ENCODE assay signal across 28 cellular contexts in the genomic region with DNA sequence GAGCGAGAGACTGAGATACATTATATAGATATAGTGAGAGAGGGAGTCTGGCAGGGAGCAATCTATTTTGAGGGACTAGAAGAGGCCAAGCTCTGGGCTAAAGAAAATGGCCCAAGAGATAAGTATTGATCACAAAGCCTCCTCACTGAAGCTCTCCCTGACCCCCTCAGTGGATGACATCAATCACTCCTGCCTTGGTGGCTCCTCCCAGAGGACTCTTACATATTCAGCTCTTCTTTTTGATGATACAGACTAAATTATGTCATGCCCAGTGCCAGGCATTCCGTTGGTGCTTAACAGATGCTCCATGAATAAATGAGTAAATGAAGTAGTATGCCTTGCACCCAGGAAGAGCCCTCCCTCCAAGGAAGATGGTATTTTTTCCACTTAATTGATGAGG.
"Had no signal": no experiment of that assay in that cellular context is flagged by ENCODE, and none has a peak within 500 bp of the region (broad histone marks: within the 10 kb centered on the region; RNA-seq: fewer than 3 reads in every experiment).

No MANE protein-coding gene starts in this region.

- H3K9me3 Mint-ChIP-seq: activated CD8-positive, alpha-beta T cell treated with anti-CD3 and anti-CD28 coated beads for 36 hours; activated naive CD4-positive, alpha-beta T cell treated with anti-CD3 and anti-CD28 coated beads for 36 hours; activated naive CD8-positive, alpha-beta T cell treated with anti-CD3 and anti-CD28 coated beads, Interleukin-2, amount 50 U/mL, for 24 hours; activated T-cell treated with anti-CD3 and anti-CD28 coated beads, Interleukin-2, amount 50 U/mL, for 24 hours; activated T-helper 2 cell treated with anti-CD3 and anti-CD28 coated beads, Interferon-gamma antibody, Interleukin-2, Interleukin-4, amounts not matched to agents 10 μg/mL and 5 μg/mL and 100 μg/mL, durations not matched to agents 14 hours and 24 hours and 36 hours had no signal

- H3K36me3 Mint-ChIP-seq: activated naive CD8-positive, alpha-beta T cell; brain had no signal

- H3K27ac ChIP-seq: KMS-11 had no signal

- H3K27ac Mint-ChIP-seq: activated CD4-positive, alpha-beta T cell treated with anti-CD3 and anti-CD28 coated beads, Interleukin-2, amount 10 ng/mL, durations not matched to agents 24 days and 14 days; activated CD8-positive, alpha-beta T cell treated with anti-CD3 and anti-CD28 coated beads for 36 hours; activated naive CD4-positive, alpha-beta T cell treated with anti-CD3 and anti-CD28 coated beads for 36 hours; activated naive CD8-positive, alpha-beta T cell; activated naive CD8-positive, alpha-beta T cell treated with anti-CD3 and anti-CD28 coated beads, Interleukin-2, amount 50 U/mL, for 24 hours; activated T-cell treated with anti-CD3 and anti-CD28 coated beads, Interleukin-2, amount 50 U/mL, for 24 hours; activated T-helper 2 cell treated with anti-CD3 and anti-CD28 coated beads, Interferon-gamma antibody, Interleukin-2, Interleukin-4, amounts not matched to agents 10 μg/mL and 5 μg/mL and 100 μg/mL, durations not matched to agents 14 hours and 24 hours and 36 hours had no signal

- FAIRE-seq: bronchial epithelial cell had no signal

- H3K4me3 Mint-ChIP-seq: activated CD4-positive, alpha-beta T cell treated with anti-CD3 and anti-CD28 coated beads, Interleukin-2, amount 10 ng/mL, durations not matched to agents 24 days and 14 days; activated CD8-positive, alpha-beta T cell treated with anti-CD3 and anti-CD28 coated beads for 36 hours; activated naive CD4-positive, alpha-beta T cell treated with anti-CD3 and anti-CD28 coated beads for 36 hours; activated naive CD8-positive, alpha-beta T cell; activated naive CD8-positive, alpha-beta T cell treated with anti-CD3 and anti-CD28 coated beads, Interleukin-2, amount 50 U/mL, for 24 hours; activated T-cell treated with anti-CD3 and anti-CD28 coated beads, Interleukin-2, amount 50 U/mL, for 24 hours had no signal

- DNase-seq: activated CD4-positive, alpha-beta T cell treated with anti-CD3 and anti-CD28 coated beads, Interleukin-2, amount 10 ng/mL, durations not matched to agents 24 days and 14 days; activated CD4-positive, alpha-beta T cell treated with anti-CD3 and anti-CD28 coated beads, Interleukin-2, amount 50 U/mL, for 4 hours; activated CD8-positive, alpha-beta T cell treated with anti-CD3 and anti-CD28 coated beads for 36 hours; activated gamma-delta T cell treated with Interleukin-2 at 50 U/mL for 16 hours; activated naive CD4-positive, alpha-beta T cell treated with anti-CD3 and anti-CD28 coated beads for 36 hours; activated naive CD8-positive, alpha-beta T cell treated with anti-CD3 and anti-CD28 coated beads, Interleukin-2, amount 50 U/mL, for 24 hours; activated T-cell treated with anti-CD3 and anti-CD28 coated beads, Interleukin-2, amount 50 U/mL, for 24 hours; anterior cingulate cortex; caudate nucleus; cerebellar nuclear complex; MM.1S; NCI-H1105; NCI-H1417 treated with DMSO at 0.1 percent for 48 hours; NCI-H1694; NCI-H1930; NCI-H2081 treated with DMSO at 0.1 percent for 48 hours; NCI-H226; NCI-H524 treated with DMSO at 0.1 percent for 48 hours; NCI-H748 treated with DMSO at 0.1 percent for 48 hours; Right ventricle myocardium superior; SW 1271; T-helper 1 cell; T1000 had no signal

- ATAC-seq: activated CD8-positive, alpha-beta T cell treated with anti-CD3 and anti-CD28 coated beads for 36 hours; activated naive CD8-positive, alpha-beta T cell treated with anti-CD3 and anti-CD28 coated beads, Interleukin-2, amount 50 U/mL, for 24 hours had no signal

- H3K9ac ChIP-seq: KMS-11 had no signal
